Comparison of ENCODE assay signal across 8 cellular contexts in the genomic region with DNA sequence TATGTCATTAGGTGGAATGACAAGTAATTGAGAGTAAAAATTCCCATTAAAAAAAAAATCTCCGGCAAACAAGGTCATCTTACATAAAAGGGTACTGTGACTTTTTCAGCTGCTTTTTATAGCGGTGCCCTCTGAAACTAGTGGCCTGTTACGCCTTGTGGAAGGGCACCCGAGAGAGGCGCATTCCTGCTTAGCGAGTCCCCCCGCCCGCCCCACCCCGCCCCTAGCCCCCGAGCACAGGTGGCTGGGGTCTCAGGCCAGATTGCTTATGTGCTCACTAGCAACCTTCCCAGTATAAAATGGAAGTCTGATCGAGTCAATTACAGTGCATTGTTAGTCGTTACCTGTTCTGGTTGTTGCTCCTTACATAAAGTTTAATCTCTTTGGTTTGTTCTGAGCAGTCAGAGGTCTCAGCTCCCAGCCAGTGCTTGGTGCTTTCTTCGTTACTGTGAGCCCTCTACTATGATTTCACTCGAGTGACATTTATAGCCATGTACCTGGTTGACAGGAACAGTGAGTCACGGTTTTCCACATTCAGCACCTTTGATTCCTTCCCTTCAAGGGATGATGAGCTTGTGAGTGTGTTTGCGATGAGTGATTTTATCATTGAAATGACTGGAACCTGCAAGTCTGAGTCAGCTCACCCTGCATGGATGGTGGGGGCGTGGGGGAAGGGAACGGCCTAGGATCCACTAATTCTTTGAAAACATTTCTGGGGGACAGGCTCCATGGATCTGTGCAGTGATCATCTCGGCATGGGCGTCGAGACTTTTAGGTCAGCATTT. TPM values are rescaled to one million over a fixed set of nuclear protein-coding genes. Genes with fewer than 3 reads are reported as not detected.
DNase-seq lines count a peak whose midpoint lies in the region; ATAC-seq, FAIRE-seq and TF ChIP-seq lines count a peak whose summit lies in the region.

No MANE protein-coding gene starts in this region.

- H3K27ac Mint-ChIP-seq in activated T-helper 2 cell treated with anti-CD3 and anti-CD28 coated beads, Interferon-gamma antibody, Interleukin-2, Interleukin-4, amounts not matched to agents 10 μg/mL and 5 μg/mL and 100 μg/mL, durations not matched to agents 14 hours and 24 hours and 36 hours: peak overlapping the region; percentile 69

- H3K9me3 Mint-ChIP-seq in activated T-helper 2 cell treated with anti-CD3 and anti-CD28 coated beads, Interferon-gamma antibody, Interleukin-2, Interleukin-4, amounts not matched to agents 10 μg/mL and 5 μg/mL and 100 μg/mL, durations not matched to agents 14 hours and 24 hours and 36 hours: no peaks in the 10 kb centered on the region

- DNase-seq in DMS53 (lab: John Stamatoyannopoulos, UW): peak; percentile 41
- no peak for DNase-seq in DMS53 treated with DMSO at 0.1 percent for 48 hours (lab: John Stamatoyannopoulos, UW; ENCODE audit: unreplicated experiment)
- no peak for DNase-seq in activated T-helper 2 cell treated with anti-CD3 and anti-CD28 coated beads, Interferon-gamma antibody, Interleukin-2, Interleukin-4, amounts not matched to agents 10 μg/mL and 5 μg/mL and 100 μg/mL, durations not matched to agents 14 hours and 24 hours and 36 hours (ENCODE audit: low spot score)
- peak; percentile 88 for DNase-seq in kidney epithelial cell (ENCODE audit: low read depth)
- peak; percentile 77 for DNase-seq in stimulated activated CD8-positive, alpha-beta memory T cell treated with anti-CD3 and anti-CD28 coated beads, Interleukin-4, amount 100 ng/mL, for 48 hours
- DNase-seq in GM19239 (ENCODE audit: insufficient read length, low spot score): no peak
- no peak for DNase-seq in HEK293T (ENCODE audit: extremely low spot score)

- intact Hi-C loops in activated T-helper 2 cell treated with anti-CD3 and anti-CD28 coated beads, Interferon-gamma antibody, Interleukin-2, Interleukin-4, amounts not matched to agents 10 μg/mL and 5 μg/mL and 100 μg/mL, durations not matched to agents 14 hours and 24 hours and 36 hours (cut with micrococcal nuclease): loop anchor here (2.0 kb wide), 2 partner anchors 32 to 140 kb away; no protein-coding TSS in a partner anchor

- no peaks in the 10 kb centered on the region for H3K27me3 Mint-ChIP-seq in activated T-helper 2 cell treated with anti-CD3 and anti-CD28 coated beads, Interferon-gamma antibody, Interleukin-2, Interleukin-4, amounts not matched to agents 10 μg/mL and 5 μg/mL and 100 μg/mL, durations not matched to agents 14 hours and 24 hours and 36 hours (ENCODE audit: low read depth)

- no peaks in the 10 kb centered on the region for H3K36me3 Mint-ChIP-seq in activated T-helper 2 cell treated with anti-CD3 and anti-CD28 coated beads, Interferon-gamma antibody, Interleukin-2, Interleukin-4, amounts not matched to agents 10 μg/mL and 5 μg/mL and 100 μg/mL, durations not matched to agents 14 hours and 24 hours and 36 hours (ENCODE audit: low read depth)

- peaks cover 28% of the 10 kb centered on the region for H3K4me1 Mint-ChIP-seq in activated T-helper 2 cell treated with anti-CD3 and anti-CD28 coated beads, Interferon-gamma antibody, Interleukin-2, Interleukin-4, amounts not matched to agents 10 μg/mL and 5 μg/mL and 100 μg/mL, durations not matched to agents 14 hours and 24 hours and 36 hours (ENCODE audit: low read depth)

- H3K4me3 Mint-ChIP-seq in activated T-helper 2 cell treated with anti-CD3 and anti-CD28 coated beads, Interferon-gamma antibody, Interleukin-2, Interleukin-4, amounts not matched to agents 10 μg/mL and 5 μg/mL and 100 μg/mL, durations not matched to agents 14 hours and 24 hours and 36 hours (ENCODE audit: low read depth): no peak overlapping the region

- FAIRE-seq in GM19239 (lab: Jason Lieb, UNC): no peak

- H3K4me3 ChIP-seq in kidney epithelial cell (ENCODE audit: low read depth, low read length): no peak overlapping the region

- no peak for TF ChIP-seq CTCF in kidney epithelial cell (IDR thresholded peaks at IDR 0.05; ENCODE audit: insufficient read depth, low read length, poor library complexity, severe bottlenecking)

- no peaks in the 10 kb centered on the region for H3K36me3 ChIP-seq in kidney epithelial cell (ENCODE audit: control insufficient read depth, insufficient read depth, low read length)

- ATAC-seq in GM19395 (IDR thresholded peaks at IDR 0.05; ENCODE audit: unreplicated experiment): no peak

- CTCF ChIA-PET in HEK293T (lab: Yijun Ruan, JAX): interaction anchor here (0.7 kb wide), 1 partner anchor 224 kb away, joined by 3 read pairs; no protein-coding TSS in a partner anchor

- H3K27me3 ChIP-seq in kidney epithelial cell (ENCODE audit: control insufficient read depth, insufficient read depth, low read length): no peaks in the 10 kb centered on the region

- POLR2A ChIA-PET in HEK293T (lab: Yijun Ruan, JAX): no interaction called here

TF ChIP-seq in HEK293T, 16 proteins besides CTCF, POLR2A, EP300 and RAD21:
- TF ChIP-seq L3MBTL2 (conservative IDR thresholded peaks at IDR 0.05) (no peak), FOXM1 (IDR thresholded peaks at IDR 0.05; ENCODE audit: borderline replicate concordance) (no peak), TARDBP (IDR thresholded peaks at IDR 0.05) (no peak), BHLHE40 (IDR thresholded peaks at IDR 0.05; ENCODE audit: borderline replicate concordance) (no peak), FOXA1 (IDR thresholded peaks at IDR 0.05) (no peak), LEF1 (IDR thresholded peaks at IDR 0.05; ENCODE audit: borderline replicate concordance) (no peak), SUZ12 (IDR thresholded peaks at IDR 0.05) (no peak), SP1 (IDR thresholded peaks at IDR 0.05) (no peak), ARNT (IDR thresholded peaks at IDR 0.05) (no peak), FOXK2 (IDR thresholded peaks at IDR 0.05) (no peak), CTBP1 (IDR thresholded peaks at IDR 0.05; ENCODE audit: borderline replicate concordance) (no peak), ELF4 (IDR thresholded peaks at IDR 0.05) (no peak), HDGF (IDR thresholded peaks at IDR 0.05; ENCODE audit: borderline replicate concordance) (no peak), NFRKB (IDR thresholded peaks at IDR 0.05) (no peak)
- TF ChIP-seq, protein P1, sequence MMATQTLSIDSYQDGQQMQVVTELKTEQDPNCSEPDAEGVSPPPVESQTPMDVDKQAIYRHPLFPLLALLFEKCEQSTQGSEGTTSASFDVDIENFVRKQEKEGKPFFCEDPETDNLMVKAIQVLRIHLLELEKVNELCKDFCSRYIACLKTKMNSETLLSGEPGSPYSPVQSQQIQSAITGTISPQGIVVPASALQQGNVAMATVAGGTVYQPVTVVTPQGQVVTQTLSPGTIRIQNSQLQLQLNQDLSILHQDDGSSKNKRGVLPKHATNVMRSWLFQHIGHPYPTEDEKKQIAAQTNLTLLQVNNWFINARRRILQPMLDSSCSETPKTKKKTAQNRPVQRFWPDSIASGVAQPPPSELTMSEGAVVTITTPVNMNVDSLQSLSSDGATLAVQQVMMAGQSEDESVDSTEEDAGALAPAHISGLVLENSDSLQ (IDR thresholded peaks at IDR 0.05): no peak

RNA-seq across cellular contexts. Expression of a gene that starts 47.6 kb away (rescaled TPM):
- 7.8 and 8.4 TPM in 2 replicates for total RNA-seq in activated T-helper 2 cell treated with anti-CD3 and anti-CD28 coated beads, Interferon-gamma antibody, Interleukin-2, Interleukin-4, amounts not matched to agents 10 μg/mL and 5 μg/mL and 100 μg/mL, durations not matched to agents 14 hours and 24 hours and 36 hours
- 9.7 and 16.4 TPM in 2 replicates for total RNA-seq in kidney epithelial cell

Comparison
In these comparisons a context has a peak if more than half of its experiments do, and no peak if none do; other contexts are left out.
1. DNase-seq: peak in DMS53 (single experiment), kidney epithelial cell (single experiment) and stimulated activated CD8-positive, alpha-beta memory T cell treated with anti-CD3 and anti-CD28 coated beads, Interleukin-4, amount 100 ng/mL, for 48 hours (single experiment); none in DMS53 treated with DMSO at 0.1 percent for 48 hours (single experiment), activated T-helper 2 cell treated with anti-CD3 and anti-CD28 coated beads, Interferon-gamma antibody, Interleukin-2, Interleukin-4, amounts not matched to agents 10 μg/mL and 5 μg/mL and 100 μg/mL, durations not matched to agents 14 hours and 24 hours and 36 hours (single experiment), GM19239 (single experiment) and HEK293T (single experiment).